1 cellular context compared by ENCODE assay signal in the genomic region with DNA sequence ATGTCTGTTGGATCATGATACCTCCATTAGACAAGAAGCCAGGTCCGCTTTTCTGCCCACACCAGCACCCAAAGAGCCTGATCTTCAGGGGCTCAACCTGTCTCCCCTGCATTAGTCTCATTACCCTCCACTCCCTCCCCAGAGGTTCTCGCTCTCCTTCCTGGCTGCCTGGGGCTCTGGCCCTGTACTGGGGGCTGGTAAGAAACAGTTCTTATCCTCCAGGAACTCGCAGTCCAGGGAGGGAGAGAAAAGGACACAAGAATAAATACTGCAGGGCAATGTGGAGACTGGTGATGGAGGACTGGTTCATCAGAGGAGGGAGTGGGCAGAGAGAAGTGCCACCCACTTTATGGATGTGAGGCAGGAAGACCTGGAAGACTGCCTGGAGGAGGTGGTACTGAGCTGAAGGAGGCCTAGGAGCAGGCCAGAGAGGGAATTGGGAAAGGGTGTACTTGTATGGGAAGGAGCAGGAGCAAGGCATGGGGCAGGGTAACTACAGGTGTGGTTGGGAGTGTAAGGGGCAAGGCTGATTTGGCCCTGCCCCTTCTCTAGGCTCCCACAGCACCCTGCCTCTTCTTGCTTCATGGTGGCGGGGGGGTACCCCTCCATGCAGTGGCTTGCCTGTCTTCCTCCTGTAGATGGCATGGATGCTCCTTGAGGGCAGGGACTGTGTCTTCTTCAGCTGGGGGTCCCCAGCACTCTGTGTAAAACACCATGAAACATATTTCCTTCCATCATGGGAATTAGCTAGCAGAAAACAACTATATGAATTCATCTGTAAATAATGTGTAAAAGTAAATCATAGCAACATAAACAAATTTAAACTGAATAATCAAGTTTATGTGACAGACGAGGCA.
TF ChIP-seq lines count a peak whose summit lies in the region.

No MANE protein-coding gene starts in this region.

TF ChIP-seq in HCT116, 20 proteins besides CTCF, POLR2A, EP300 and RAD21:
- TF ChIP-seq YY1 (IDR thresholded peaks at IDR 0.05; ENCODE audit: extremely low read depth, insufficient replicate concordance, low read depth, low read length) (no peak), CEBPB (IDR thresholded peaks at IDR 0.05; ENCODE audit: low read depth) (no peak), ELF1 (IDR thresholded peaks at IDR 0.05; ENCODE audit: borderline replicate concordance, low read depth) (no peak), EZH2 (IDR thresholded peaks at IDR 0.05) (no peak), ZBTB33 (IDR thresholded peaks at IDR 0.05; ENCODE audit: extremely low read depth, insufficient replicate concordance, low read length) (no peak)
